1 cellular context compared by ENCODE assay signal in the genomic region with DNA sequence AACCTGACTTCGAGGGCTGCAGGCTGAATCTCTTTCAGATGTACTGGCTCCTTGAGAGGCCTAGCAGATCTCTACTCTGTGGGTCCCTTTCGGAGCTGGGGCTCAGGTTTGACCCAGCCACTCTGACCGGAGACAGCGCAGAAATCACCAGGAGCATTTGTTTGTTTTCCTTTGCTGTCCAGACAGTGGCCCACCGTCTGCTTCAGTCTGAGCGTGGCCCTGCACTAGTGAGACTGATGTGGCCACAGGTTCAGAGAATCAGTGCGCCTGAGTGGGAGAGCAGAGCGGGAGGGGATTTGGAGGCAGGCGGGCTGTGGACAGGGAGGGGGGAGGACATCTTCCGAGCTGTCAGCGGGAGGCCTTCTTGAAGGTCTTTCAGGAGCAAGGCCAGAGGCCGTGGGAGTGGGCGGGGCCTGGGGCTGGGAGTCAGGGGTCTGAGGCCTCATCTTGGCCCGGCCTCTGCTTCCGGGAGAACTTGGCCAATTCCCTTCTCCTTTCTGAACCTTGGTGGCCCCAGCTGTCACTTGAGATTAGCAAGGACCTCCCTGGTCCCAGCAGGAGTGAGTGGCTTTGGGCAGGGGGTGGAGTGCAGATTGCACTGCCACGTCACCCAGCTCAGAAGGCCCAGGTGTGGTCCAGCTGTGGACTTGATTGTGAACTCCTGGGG.
TF ChIP-seq lines count a peak whose summit lies in the region.

No MANE protein-coding gene starts in this region.

TF ChIP-seq in K562, 482 proteins besides CTCF, POLR2A, EP300 and RAD21 (continued from another document):
- peak; percentile 85 for TF ChIP-seq TAL1 (IDR thresholded peaks at IDR 0.05)
- no peak for TF ChIP-seq ZNF830 (CRISPR knock-in tag; IDR thresholded peaks at IDR 0.05)
- 0 out of 2 replicates have a peak, but pooled peaks have one; percentile 34 for TF ChIP-seq SMARCC2 (IDR thresholded peaks at IDR 0.05; ENCODE audit: low read depth)
- TF ChIP-seq CTBP1 (IDR thresholded peaks at IDR 0.05; ENCODE audit: borderline replicate concordance), result peak; percentile 77; the same call in 1 of the 2 replicates
- TF ChIP-seq CREM (IDR thresholded peaks at IDR 0.05; ENCODE audit: low read depth), result peak; percentile 94
- peak; percentile 87 for TF ChIP-seq NCOR1 (IDR thresholded peaks at IDR 0.05)
- TF ChIP-seq, protein P1, sequence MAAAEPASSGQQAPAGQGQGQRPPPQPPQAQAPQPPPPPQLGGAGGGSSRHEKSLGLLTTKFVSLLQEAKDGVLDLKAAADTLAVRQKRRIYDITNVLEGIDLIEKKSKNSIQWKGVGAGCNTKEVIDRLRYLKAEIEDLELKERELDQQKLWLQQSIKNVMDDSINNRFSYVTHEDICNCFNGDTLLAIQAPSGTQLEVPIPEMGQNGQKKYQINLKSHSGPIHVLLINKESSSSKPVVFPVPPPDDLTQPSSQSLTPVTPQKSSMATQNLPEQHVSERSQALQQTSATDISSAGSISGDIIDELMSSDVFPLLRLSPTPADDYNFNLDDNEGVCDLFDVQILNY (CRISPR knock-in tag; IDR thresholded peaks at IDR 0.05), result 0 out of 2 replicates have a peak, but pooled peaks have one; percentile 42
- TF ChIP-seq LCOR (CRISPR knock-in tag; IDR thresholded peaks at IDR 0.05), result no peak
- peak; percentile 85 for TF ChIP-seq ZEB2 (IDR thresholded peaks at IDR 0.05)
- TF ChIP-seq, protein P2, sequence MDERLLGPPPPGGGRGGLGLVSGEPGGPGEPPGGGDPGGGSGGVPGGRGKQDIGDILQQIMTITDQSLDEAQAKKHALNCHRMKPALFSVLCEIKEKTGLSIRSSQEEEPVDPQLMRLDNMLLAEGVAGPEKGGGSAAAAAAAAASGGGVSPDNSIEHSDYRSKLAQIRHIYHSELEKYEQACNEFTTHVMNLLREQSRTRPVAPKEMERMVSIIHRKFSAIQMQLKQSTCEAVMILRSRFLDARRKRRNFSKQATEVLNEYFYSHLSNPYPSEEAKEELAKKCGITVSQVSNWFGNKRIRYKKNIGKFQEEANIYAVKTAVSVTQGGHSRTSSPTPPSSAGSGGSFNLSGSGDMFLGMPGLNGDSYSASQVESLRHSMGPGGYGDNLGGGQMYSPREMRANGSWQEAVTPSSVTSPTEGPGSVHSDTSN (CRISPR knock-in tag; IDR thresholded peaks at IDR 0.05; ENCODE audit: low read depth), result no peak
- TF ChIP-seq, protein P2 (tag; conservative IDR thresholded peaks at IDR 0.05; ENCODE audit: low read depth), result no peak
- TF ChIP-seq TCF7L2 (IDR thresholded peaks at IDR 0.05; ENCODE audit: low read depth, low read length), result no peak
- no peak for TF ChIP-seq ZNF41 (CRISPR knock-in tag; conservative IDR thresholded peaks at IDR 0.05)
- TF ChIP-seq ZNF384 (IDR thresholded peaks at IDR 0.05; ENCODE audit: low read depth, low read length), result no peak
- TF ChIP-seq, protein P3, sequence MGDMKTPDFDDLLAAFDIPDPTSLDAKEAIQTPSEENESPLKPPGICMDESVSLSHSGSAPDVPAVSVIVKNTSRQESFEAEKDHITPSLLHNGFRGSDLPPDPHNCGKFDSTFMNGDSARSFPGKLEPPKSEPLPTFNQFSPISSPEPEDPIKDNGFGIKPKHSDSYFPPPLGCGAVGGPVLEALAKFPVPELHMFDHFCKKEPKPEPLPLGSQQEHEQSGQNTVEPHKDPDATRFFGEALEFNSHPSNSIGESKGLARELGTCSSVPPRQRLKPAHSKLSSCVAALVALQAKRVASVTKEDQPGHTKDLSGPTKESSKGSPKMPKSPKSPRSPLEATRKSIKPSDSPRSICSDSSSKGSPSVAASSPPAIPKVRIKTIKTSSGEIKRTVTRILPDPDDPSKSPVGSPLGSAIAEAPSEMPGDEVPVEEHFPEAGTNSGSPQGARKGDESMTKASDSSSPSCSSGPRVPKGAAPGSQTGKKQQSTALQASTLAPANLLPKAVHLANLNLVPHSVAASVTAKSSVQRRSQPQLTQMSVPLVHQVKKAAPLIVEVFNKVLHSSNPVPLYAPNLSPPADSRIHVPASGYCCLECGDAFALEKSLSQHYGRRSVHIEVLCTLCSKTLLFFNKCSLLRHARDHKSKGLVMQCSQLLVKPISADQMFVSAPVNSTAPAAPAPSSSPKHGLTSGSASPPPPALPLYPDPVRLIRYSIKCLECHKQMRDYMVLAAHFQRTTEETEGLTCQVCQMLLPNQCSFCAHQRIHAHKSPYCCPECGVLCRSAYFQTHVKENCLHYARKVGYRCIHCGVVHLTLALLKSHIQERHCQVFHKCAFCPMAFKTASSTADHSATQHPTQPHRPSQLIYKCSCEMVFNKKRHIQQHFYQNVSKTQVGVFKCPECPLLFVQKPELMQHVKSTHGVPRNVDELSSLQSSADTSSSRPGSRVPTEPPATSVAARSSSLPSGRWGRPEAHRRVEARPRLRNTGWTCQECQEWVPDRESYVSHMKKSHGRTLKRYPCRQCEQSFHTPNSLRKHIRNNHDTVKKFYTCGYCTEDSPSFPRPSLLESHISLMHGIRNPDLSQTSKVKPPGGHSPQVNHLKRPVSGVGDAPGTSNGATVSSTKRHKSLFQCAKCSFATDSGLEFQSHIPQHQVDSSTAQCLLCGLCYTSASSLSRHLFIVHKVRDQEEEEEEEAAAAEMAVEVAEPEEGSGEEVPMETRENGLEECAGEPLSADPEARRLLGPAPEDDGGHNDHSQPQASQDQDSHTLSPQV (IDR thresholded peaks at IDR 0.05), result 0 out of 2 replicates have a peak, but pooled peaks have one; percentile 10
- TF ChIP-seq RBM14 (IDR thresholded peaks at IDR 0.05; ENCODE audit: borderline replicate concordance, insufficient read depth, low read depth, low read length), result no peak
- TF ChIP-seq ZNF263 (CRISPR knock-in tag; IDR thresholded peaks at IDR 0.05; ENCODE audit: borderline replicate concordance), result peak; percentile 34; the same call in 1 of the 2 replicates
- TF ChIP-seq NFXL1 (CRISPR knock-in tag; IDR thresholded peaks at IDR 0.05), result no peak
- TF ChIP-seq, protein P4, sequence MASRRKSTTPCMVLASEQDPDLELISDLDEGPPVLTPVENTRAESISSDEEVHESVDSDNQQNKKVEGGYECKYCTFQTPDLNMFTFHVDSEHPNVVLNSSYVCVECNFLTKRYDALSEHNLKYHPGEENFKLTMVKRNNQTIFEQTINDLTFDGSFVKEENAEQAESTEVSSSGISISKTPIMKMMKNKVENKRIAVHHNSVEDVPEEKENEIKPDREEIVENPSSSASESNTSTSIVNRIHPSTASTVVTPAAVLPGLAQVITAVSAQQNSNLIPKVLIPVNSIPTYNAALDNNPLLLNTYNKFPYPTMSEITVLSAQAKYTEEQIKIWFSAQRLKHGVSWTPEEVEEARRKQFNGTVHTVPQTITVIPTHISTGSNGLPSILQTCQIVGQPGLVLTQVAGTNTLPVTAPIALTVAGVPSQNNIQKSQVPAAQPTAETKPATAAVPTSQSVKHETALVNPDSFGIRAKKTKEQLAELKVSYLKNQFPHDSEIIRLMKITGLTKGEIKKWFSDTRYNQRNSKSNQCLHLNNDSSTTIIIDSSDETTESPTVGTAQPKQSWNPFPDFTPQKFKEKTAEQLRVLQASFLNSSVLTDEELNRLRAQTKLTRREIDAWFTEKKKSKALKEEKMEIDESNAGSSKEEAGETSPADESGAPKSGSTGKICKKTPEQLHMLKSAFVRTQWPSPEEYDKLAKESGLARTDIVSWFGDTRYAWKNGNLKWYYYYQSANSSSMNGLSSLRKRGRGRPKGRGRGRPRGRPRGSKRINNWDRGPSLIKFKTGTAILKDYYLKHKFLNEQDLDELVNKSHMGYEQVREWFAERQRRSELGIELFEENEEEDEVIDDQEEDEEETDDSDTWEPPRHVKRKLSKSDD (conservative IDR thresholded peaks at IDR 0.05; ENCODE audit: low read length), result no peak
- TF ChIP-seq, protein P5, sequence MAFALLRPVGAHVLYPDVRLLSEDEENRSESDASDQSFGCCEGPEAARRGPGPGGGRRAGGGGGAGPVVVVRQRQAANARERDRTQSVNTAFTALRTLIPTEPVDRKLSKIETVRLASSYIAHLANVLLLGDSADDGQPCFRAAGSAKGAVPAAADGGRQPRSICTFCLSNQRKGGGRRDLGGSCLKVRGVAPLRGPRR (CRISPR knock-in tag; IDR thresholded peaks at IDR 0.05), result no peak
- TF ChIP-seq KDM4B (IDR thresholded peaks at IDR 0.05; ENCODE audit: borderline replicate concordance in 2 of 2, low read depth in 1 of 2), result no peak
- peak; percentile 42 for TF ChIP-seq BCOR (IDR thresholded peaks at IDR 0.05)
- peak; percentile 83; the same call in 1 of the 2 replicates for TF ChIP-seq SMARCE1 (IDR thresholded peaks at IDR 0.05)
- TF ChIP-seq SAFB2 (IDR thresholded peaks at IDR 0.05; ENCODE audit: borderline replicate concordance, low read depth, low read length, severe bottlenecking), result no peak
- TF ChIP-seq FOXA3 (CRISPR knock-in tag; conservative IDR thresholded peaks at IDR 0.05 in 1 of 2, IDR thresholded peaks at IDR 0.05 in 1 of 2), result peak in 1 of 2 experiments; percentile 35; a peak in 1 of 4 replicates
- no peak for TF ChIP-seq PTRF (tag; IDR thresholded peaks at IDR 0.05)
- TF ChIP-seq, protein P6, sequence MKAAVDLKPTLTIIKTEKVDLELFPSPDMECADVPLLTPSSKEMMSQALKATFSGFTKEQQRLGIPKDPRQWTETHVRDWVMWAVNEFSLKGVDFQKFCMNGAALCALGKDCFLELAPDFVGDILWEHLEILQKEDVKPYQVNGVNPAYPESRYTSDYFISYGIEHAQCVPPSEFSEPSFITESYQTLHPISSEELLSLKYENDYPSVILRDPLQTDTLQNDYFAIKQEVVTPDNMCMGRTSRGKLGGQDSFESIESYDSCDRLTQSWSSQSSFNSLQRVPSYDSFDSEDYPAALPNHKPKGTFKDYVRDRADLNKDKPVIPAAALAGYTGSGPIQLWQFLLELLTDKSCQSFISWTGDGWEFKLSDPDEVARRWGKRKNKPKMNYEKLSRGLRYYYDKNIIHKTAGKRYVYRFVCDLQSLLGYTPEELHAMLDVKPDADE (conservative IDR thresholded peaks at IDR 0.05; ENCODE audit: control insufficient read depth, low read depth, low read length), result peak; percentile 64; the same call in 1 of the 2 replicates
- TF ChIP-seq, protein P7, sequence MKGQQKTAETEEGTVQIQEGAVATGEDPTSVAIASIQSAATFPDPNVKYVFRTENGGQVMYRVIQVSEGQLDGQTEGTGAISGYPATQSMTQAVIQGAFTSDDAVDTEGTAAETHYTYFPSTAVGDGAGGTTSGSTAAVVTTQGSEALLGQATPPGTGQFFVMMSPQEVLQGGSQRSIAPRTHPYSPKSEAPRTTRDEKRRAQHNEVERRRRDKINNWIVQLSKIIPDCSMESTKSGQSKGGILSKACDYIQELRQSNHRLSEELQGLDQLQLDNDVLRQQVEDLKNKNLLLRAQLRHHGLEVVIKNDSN (CRISPR knock-in tag; IDR thresholded peaks at IDR 0.05), result no peak
- TF ChIP-seq MCM7 (IDR thresholded peaks at IDR 0.05), result no peak
- peak; percentile 74; the same call in 1 of the 2 replicates for TF ChIP-seq GABPB1 (CRISPR knock-in tag; IDR thresholded peaks at IDR 0.05)
- peak; percentile 49; the same call in 1 of the 2 replicates for TF ChIP-seq ELF1 (tag; IDR thresholded peaks at IDR 0.05)
- TF ChIP-seq HNRNPK (IDR thresholded peaks at IDR 0.05; ENCODE audit: low read depth, low read length, poor library complexity, severe bottlenecking), result no peak
